Comparison of ENCODE assay signal across 14 cellular contexts in genomic region chr12:30701056-30701455, GRCh38.
"Had no signal": no experiment of that assay in that cellular context is flagged by ENCODE, and none has a peak within 500 bp of the region (broad histone marks: within the 10 kb centered on the region; RNA-seq: fewer than 3 reads in every experiment).

No MANE protein-coding gene starts in this region.

- DNase-seq: activated CD4-positive, alpha-beta T cell treated with anti-CD3 and anti-CD28 coated beads for 36 hours; activated CD4-positive, alpha-beta T cell treated with anti-CD3 and anti-CD28 coated beads, Interleukin-2, amount 50 U/mL, for 48 hours; activated gamma-delta T cell; amniotic stem cell; effector memory CD4-positive, alpha-beta T cell; foreskin keratinocyte; hippocampal formation; nucleus accumbens; stimulated activated naive B cell treated with anti-CD40 and anti-IgM and Interleukin-4, amounts not matched to agents 10 μg/mL and 1 μg/mL and 100 μg/mL, for 72 hours; thyroid gland had no signal

- H3K27me3 ChIP-seq: esophagus muscularis mucosa, foreskin keratinocyte, thyroid gland had no signal

- H3K9me3 ChIP-seq: esophagus muscularis mucosa, thyroid gland had no signal

- ATAC-seq: activated CD4-positive, alpha-beta T cell treated with anti-CD3 and anti-CD28 coated beads for 36 hours; activated naive CD4-positive, alpha-beta T cell treated with anti-CD3 and anti-CD28 coated beads, Interleukin-2, amount 50 U/mL, for 72 hours; foreskin keratinocyte; natural killer cell treated with Interleukin-12 subunit alpha and Interleukin-12 subunit beta and Interleukin-15 and Interleukin-18, amount 100 ng/mL, for 72 hours; stimulated activated naive B cell treated with anti-CD40 and anti-IgM and Interleukin-4, amounts not matched to agents 10 μg/mL and 1 μg/mL and 100 μg/mL, for 72 hours had no signal

- H3K4me1 ChIP-seq: foreskin keratinocyte had no signal

- H3K4me3 ChIP-seq: esophagus muscularis mucosa, lung, thyroid gland had no signal

- H3K36me3 ChIP-seq: esophagus muscularis mucosa, thyroid gland had no signal

- H3K27ac ChIP-seq: esophagus muscularis mucosa, foreskin keratinocyte, thyroid gland had no signal
